Comparison of ENCODE assay signal across 17 cellular contexts in the genomic region with DNA sequence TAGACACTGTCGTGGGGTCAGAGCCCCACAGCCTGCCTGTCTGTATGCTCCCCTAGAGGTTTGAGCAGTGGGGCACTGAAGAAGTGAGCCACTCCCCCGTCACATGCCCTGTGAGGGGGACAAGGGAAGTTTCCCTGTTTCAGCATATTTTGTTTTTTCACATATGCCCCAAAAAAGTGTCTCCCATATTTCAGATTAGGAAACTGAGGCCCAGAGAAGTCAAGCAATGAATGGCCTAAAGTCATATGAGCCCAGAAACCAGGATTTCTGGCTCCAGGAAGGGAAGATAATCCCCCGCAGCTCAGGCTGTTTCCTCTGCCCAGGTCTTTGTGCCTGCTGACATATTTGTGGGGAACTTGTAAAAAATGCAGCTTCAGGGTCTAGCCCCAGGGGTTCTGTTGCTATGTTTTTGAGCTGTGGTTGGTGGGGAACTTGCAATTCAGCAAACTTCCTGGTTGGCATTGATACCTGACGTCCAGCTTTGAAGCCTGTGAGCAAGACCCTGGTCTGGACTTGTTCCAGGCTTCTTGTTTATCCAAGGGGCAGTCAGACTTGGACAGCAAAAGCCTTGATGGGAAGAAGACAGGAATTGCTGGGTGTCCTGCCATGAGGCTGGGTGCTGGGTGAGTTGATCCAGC. TPM values are rescaled to one million over a fixed set of nuclear protein-coding genes. Genes with fewer than 3 reads are reported as not detected.
DNase-seq lines count a peak whose midpoint lies in the region; ATAC-seq and TF ChIP-seq lines count a peak whose summit lies in the region.
"Had no signal": no experiment of that assay in that cellular context is flagged by ENCODE, and none has a peak within 500 bp of the region (broad histone marks: within the 10 kb centered on the region; RNA-seq: fewer than 3 reads in every experiment).

No MANE protein-coding gene starts in this region.

- H3K9ac ChIP-seq in PC-3 (ENCODE audit: low read length) = no peak overlapping the region

- no peak for TF ChIP-seq CTCF in HEK293 (tag by site-specific recombination; IDR thresholded peaks at IDR 0.05)
- TF ChIP-seq CTCF in PC-3 (conservative IDR thresholded peaks at IDR 0.05; ENCODE audit: low read depth, low read length) = no peak
- no peak for TF ChIP-seq CTCF in choroid plexus epithelial cell (conservative IDR thresholded peaks at IDR 0.05; ENCODE audit: low read depth, low read length)
- no peak for TF ChIP-seq CTCF in tibial nerve (IDR thresholded peaks at IDR 0.05)

- no TSS peak for BruUV-seq in PC-3 (replicated peaks; lab: Mats Ljungman, UMichigan)

- no peaks in the 10 kb centered on the region for H3K9me2 ChIP-seq in PC-3 (replicated peaks; ENCODE audit: low read length)

- H3K4me2 ChIP-seq in PC-3 (ENCODE audit: low read length) = peak overlapping the region; percentile 38; the same call in 1 of the 2 replicates

- H3K4me3 ChIP-seq in HEK293 (ENCODE audit: low read depth, low read length) (no peak overlapping the region), PC-3 (ENCODE audit: low read length) (no peak overlapping the region), choroid plexus epithelial cell (ENCODE audit: low read depth, low read length) (no peak overlapping the region), tibial nerve (no peak overlapping the region)
- H3K4me3 ChIP-seq: SJSA1 had no signal

- H2AFZ ChIP-seq in PC-3 (ENCODE audit: low read length) = no peak overlapping the region

- WGBS in tibial nerve, 2 donors = 60 to 63% methylated on average over 4 of the region's 4 CpGs

- H3K36me3 ChIP-seq in HEK293 (ENCODE audit: control insufficient read depth in 2 of 2, insufficient read depth in 1 of 2, low read length in 2 of 2) (no peaks in the 10 kb centered on the region), PC-3 (ENCODE audit: low read depth, low read length) (no peaks in the 10 kb centered on the region), tibial nerve (no peaks in the 10 kb centered on the region)
- H3K36me3 ChIP-seq: SJSA1 had no signal

- no peak for TF ChIP-seq POLR2A in tibial nerve (IDR thresholded peaks at IDR 0.05)

- H3K79me2 ChIP-seq in PC-3 (ENCODE audit: low read length) = no peaks in the 10 kb centered on the region

- no peak for TF ChIP-seq EP300 in tibial nerve (IDR thresholded peaks at IDR 0.05)

- intact Hi-C loops in PC-3 (cut with micrococcal nuclease) (no loop called here), Right ventricle myocardium superior (cut with DNase I) (loop anchor here (5.0 kb wide), 1 partner anchor 293 kb away; no protein-coding TSS in a partner anchor)

- H3K27me3 ChIP-seq in PC-3 (ENCODE audit: low read length) (no peaks in the 10 kb centered on the region), tibial nerve (no peaks in the 10 kb centered on the region)
- H3K27me3 ChIP-seq: SJSA1 had no signal

- no peaks in the 10 kb centered on the region for H3F3A ChIP-seq in PC-3 (ENCODE audit: low read length, unreplicated experiment)

- H3K4me1 ChIP-seq in HEK293 (ENCODE audit: control insufficient read depth, insufficient read depth, low read length) (no peaks in the 10 kb centered on the region), PC-3 (ENCODE audit: insufficient read depth, low read length) (peaks cover 17% of the 10 kb centered on the region), tibial nerve (no peaks in the 10 kb centered on the region)

- H3K27ac ChIP-seq in HEK293 (ENCODE audit: extremely low read depth, low read depth, low read length) = no peak overlapping the region
- peak overlapping the region; percentile 35 for H3K27ac ChIP-seq in PC-3 (ENCODE audit: low read length)
- H3K27ac ChIP-seq in tibial nerve = no peak overlapping the region
- H3K27ac ChIP-seq: C4-2B, RWPE1, SJSA1 had no signal

- CTCF ChIA-PET in HEK293 (lab: Yijun Ruan, JAX) (no interaction called here), PC-3 (lab: Charles Lee) (no interaction called here)

- peak; percentile 18; the same call in 1 of the 2 replicates for ATAC-seq in PC-3
- no peak for ATAC-seq in GM21515 (IDR thresholded peaks at IDR 0.05; ENCODE audit: unreplicated experiment)
- ATAC-seq in HG02759 (IDR thresholded peaks at IDR 0.05; ENCODE audit: unreplicated experiment) = no peak
- ATAC-seq in Right ventricle myocardium superior (ENCODE audit: poor library complexity) = no peak

- POLR2A ChIA-PET in HEK293 (lab: Yijun Ruan, JAX) (no interaction called here), PC-3 (lab: Charles Lee; ENCODE audit: unreplicated experiment) (no interaction called here)

- H4K20me1 ChIP-seq in PC-3 (ENCODE audit: low read length) = no peaks in the 10 kb centered on the region

- peak; percentile 48 for DNase-seq in COR-L47 (lab: John Stamatoyannopoulos, UW)
- peak; percentile 92 for DNase-seq in PC-3
- peak; percentile 55 for DNase-seq in choroid plexus epithelial cell (ENCODE audit: low read depth)
- no peak for DNase-seq in tibial nerve (ENCODE audit: low spot score in 2 of 2)
- DNase-seq in Right ventricle myocardium superior = no peak
- DNase-seq: DMS79, HCEC 1CT, NCI-H1105, NCI-H187, NCI-H446, NCI-H748 treated with DMSO at 0.1 percent for 48 hours had no signal

- H3K9me3 ChIP-seq in HEK293 (ENCODE audit: control insufficient read depth, insufficient read depth, low read depth, low read length) (no peaks in the 10 kb centered on the region), PC-3 (ENCODE audit: low read length) (no peaks in the 10 kb centered on the region), tibial nerve (no peaks in the 10 kb centered on the region)
- H3K9me3 ChIP-seq: SJSA1 had no signal

TF ChIP-seq in HEK293, 187 proteins besides CTCF, POLR2A, EP300 and RAD21:
- TF ChIP-seq, protein P1, sequence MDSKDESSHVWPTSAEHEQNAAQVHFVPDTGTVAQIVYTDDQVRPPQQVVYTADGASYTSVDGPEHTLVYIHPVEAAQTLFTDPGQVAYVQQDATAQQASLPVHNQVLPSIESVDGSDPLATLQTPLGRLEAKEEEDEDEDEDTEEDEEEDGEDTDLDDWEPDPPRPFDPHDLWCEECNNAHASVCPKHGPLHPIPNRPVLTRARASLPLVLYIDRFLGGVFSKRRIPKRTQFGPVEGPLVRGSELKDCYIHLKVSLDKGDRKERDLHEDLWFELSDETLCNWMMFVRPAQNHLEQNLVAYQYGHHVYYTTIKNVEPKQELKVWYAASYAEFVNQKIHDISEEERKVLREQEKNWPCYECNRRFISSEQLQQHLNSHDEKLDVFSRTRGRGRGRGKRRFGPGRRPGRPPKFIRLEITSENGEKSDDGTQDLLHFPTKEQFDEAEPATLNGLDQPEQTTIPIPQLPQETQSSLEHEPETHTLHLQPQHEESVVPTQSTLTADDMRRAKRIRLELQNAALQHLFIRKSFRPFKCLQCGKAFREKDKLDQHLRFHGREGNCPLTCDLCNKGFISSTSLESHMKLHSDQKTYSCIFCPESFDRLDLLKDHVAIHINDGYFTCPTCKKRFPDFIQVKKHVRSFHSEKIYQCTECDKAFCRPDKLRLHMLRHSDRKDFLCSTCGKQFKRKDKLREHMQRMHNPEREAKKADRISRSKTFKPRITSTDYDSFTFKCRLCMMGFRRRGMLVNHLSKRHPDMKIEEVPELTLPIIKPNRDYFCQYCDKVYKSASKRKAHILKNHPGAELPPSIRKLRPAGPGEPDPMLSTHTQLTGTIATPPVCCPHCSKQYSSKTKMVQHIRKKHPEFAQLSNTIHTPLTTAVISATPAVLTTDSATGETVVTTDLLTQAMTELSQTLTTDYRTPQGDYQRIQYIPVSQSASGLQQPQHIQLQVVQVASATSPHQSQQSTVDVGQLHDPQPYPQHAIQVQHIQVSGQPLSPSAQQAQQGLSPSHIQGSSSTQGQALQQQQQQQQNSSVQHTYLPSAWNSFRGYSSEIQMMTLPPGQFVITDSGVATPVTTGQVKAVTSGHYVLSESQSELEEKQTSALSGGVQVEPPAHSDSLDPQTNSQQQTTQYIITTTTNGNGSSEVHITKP (tag by site-specific recombination; IDR thresholded peaks at IDR 0.05) = peak; percentile 94
- TF ChIP-seq ZNF175 (tag by site-specific recombination; IDR thresholded peaks at IDR 0.05) = no peak

RNA-seq across cellular contexts. Expression of gene RASL11A, which starts 9.5 kb away (rescaled TPM):
- total RNA-seq in PC-3 (2014; rRNA removed) = 43.3 and 59.7 TPM in 2 replicates
- total RNA-seq in tibial nerve = 10 to 100 TPM; 16.5 to 45.0 (median 29.0) TPM
- total RNA-seq in Right ventricle myocardium superior = 9.9 TPM

RNA-seq across cellular contexts. Expression of gene RPL21, which starts 28.8 kb away (rescaled TPM):
- 380 and 552 TPM in 2 replicates for total RNA-seq in PC-3 (2014; rRNA removed)
- total RNA-seq in tibial nerve = 100 to 1,000 TPM; 500 to 959 (median 698) TPM
- total RNA-seq in Right ventricle myocardium superior = 637 TPM

Comparison
In these comparisons a context has a peak if more than half of its experiments do, and no peak if none do; other contexts are left out.
1. DNase-seq: peak in COR-L47 (single experiment), PC-3 (single experiment) and choroid plexus epithelial cell (single experiment); none in tibial nerve (0 of 2) and Right ventricle myocardium superior (single experiment).